In genomic region chr1:39394598-39394997, GRCh38 we compare ENCODE assay signal across 10 cellular contexts.
DNase-seq lines count a peak whose midpoint lies in the region; ATAC-seq and TF ChIP-seq lines count a peak whose summit lies in the region.
"Had no signal": no experiment of that assay in that cellular context is flagged by ENCODE, and none has a peak within 500 bp of the region (broad histone marks: within the 10 kb centered on the region; RNA-seq: fewer than 3 reads in every experiment).

No MANE protein-coding gene starts in this region.

- H3K18ac ChIP-seq in mesendoderm (ENCODE audit: low read length), result peak overlapping the region; percentile 99

- peak overlapping the region; percentile 97 for H2BK120ac ChIP-seq in mesendoderm (ENCODE audit: low read depth, low read length)

- H2AK5ac ChIP-seq in mesendoderm (ENCODE audit: low read length), result no peak overlapping the region

- peak overlapping the region; percentile 84 for H3K27ac ChIP-seq in A673 (ENCODE audit: low read depth, low read length, poor library complexity, severe bottlenecking)
- peak overlapping the region; percentile 56; the same call in 1 of the 2 replicates for H3K27ac ChIP-seq in HUES6 (ENCODE audit: low read depth, low read length)
- H3K27ac ChIP-seq in body of pancreas, result peak overlapping the region; percentile 55 to 89 (median 82)
- peak overlapping the region; percentile 95 for H3K27ac ChIP-seq in mesendoderm (ENCODE audit: low read depth, low read length)

- H4K8ac ChIP-seq in mesendoderm (ENCODE audit: low read depth, low read length), result no peak overlapping the region

- H3K9me3 ChIP-seq in A673 (ENCODE audit: low read depth, low read length, poor library complexity, severe bottlenecking) (no peaks in the 10 kb centered on the region), HUES6 (ENCODE audit: control insufficient read depth, insufficient read depth, low read depth, low read length) (no peaks in the 10 kb centered on the region), body of pancreas (no peaks in the 10 kb centered on the region)

- peak; percentile 75 for ATAC-seq in body of pancreas
- no peak for ATAC-seq in GM19351 (IDR thresholded peaks at IDR 0.05; ENCODE audit: unreplicated experiment)
- no peak for ATAC-seq in HG02938 (IDR thresholded peaks at IDR 0.05; ENCODE audit: unreplicated experiment)

- H3K79me2 ChIP-seq in mesendoderm (ENCODE audit: control insufficient read depth, insufficient read depth, low read length), result peaks cover 18% of the 10 kb centered on the region

- DNase-seq in A673 (ENCODE audit: low spot score) (no peak), body of pancreas (peak; percentile 36 to 78 (median 49)), mesendoderm (peak; percentile 91), DMS 273 (lab: John Stamatoyannopoulos, UW; ENCODE audit: unreplicated experiment) (no peak), AML-193 (lab: John Stamatoyannopoulos, UW) (no peak)
- DNase-seq: Karpas-422, midbrain had no signal

- TF ChIP-seq CTCF in A673 (conservative IDR thresholded peaks at IDR 0.05; ENCODE audit: low read depth, low read length) (no peak), body of pancreas (IDR thresholded peaks at IDR 0.05) (no peak)

- intact Hi-C loops in A673 (cut with micrococcal nuclease; ENCODE audit: unreplicated experiment), result no loop called here
- intact Hi-C loops in body of pancreas (cut with DNase I), result no loop called here

- no peaks in the 10 kb centered on the region for H3K36me3 ChIP-seq in A673 (ENCODE audit: insufficient read depth, low read length, poor library complexity, severe bottlenecking)
- H3K36me3 ChIP-seq in HUES6 (ENCODE audit: control insufficient read depth, insufficient read depth, low read length), result peaks cover 16% of the 10 kb centered on the region
- no peaks in the 10 kb centered on the region for H3K36me3 ChIP-seq in body of pancreas (replicated peaks in 1 of 2; ENCODE audit: insufficient read depth in 1 of 2, low read depth in 2 of 2)
- no peaks in the 10 kb centered on the region for H3K36me3 ChIP-seq in mesendoderm (ENCODE audit: control insufficient read depth, insufficient read depth, low read length)

- H3K4me2 ChIP-seq in mesendoderm (ENCODE audit: low read length), result no peak overlapping the region

- H3K56ac ChIP-seq in mesendoderm (ENCODE audit: low read length), result peak overlapping the region; percentile 72

- peaks cover 6% of the 10 kb centered on the region for H3K79me1 ChIP-seq in mesendoderm (ENCODE audit: low read length)

- H4K5ac ChIP-seq in mesendoderm (ENCODE audit: low read length), result no peak overlapping the region

- no TSS peak for BruUV-seq in A673 (replicated peaks; lab: Mats Ljungman, UMichigan)

- WGBS in body of pancreas, 2 donors, result 6 to 11% methylated on average over 3 of the region's 3 CpGs
- no CpG with 5 or more reads among the region's 3 CpGs for WGBS in mesendoderm (ENCODE audit: extremely low coverage, insufficient coverage, low lambda C conversion rate)

- H3K4me3 ChIP-seq in A673 (ENCODE audit: low read depth, low read length, poor library complexity, severe bottlenecking), result no peak overlapping the region
- H3K4me3 ChIP-seq in HUES6 (ENCODE audit: low read depth, low read length), result no peak overlapping the region
- H3K4me3 ChIP-seq in body of pancreas, result no peak overlapping the region
- no peak overlapping the region for H3K4me3 ChIP-seq in mesendoderm (ENCODE audit: low read length)

- H3K27me3 ChIP-seq in A673 (replicated peaks; ENCODE audit: insufficient read depth, low read depth, low read length, poor library complexity) (no peaks in the 10 kb centered on the region), HUES6 (ENCODE audit: control insufficient read depth, insufficient read depth, low read length) (no peaks in the 10 kb centered on the region), body of pancreas (no peaks in the 10 kb centered on the region), mesendoderm (ENCODE audit: insufficient read depth, low read length, poor library complexity) (no peaks in the 10 kb centered on the region)

- no peak overlapping the region for H3K23ac ChIP-seq in mesendoderm (ENCODE audit: low read length)

- peak overlapping the region; percentile 94 for H2BK5ac ChIP-seq in mesendoderm (ENCODE audit: low read length)

- no peak overlapping the region for H3K4ac ChIP-seq in mesendoderm (ENCODE audit: low read depth, low read length)

- no peak for TF ChIP-seq POLR2A in body of pancreas (IDR thresholded peaks at IDR 0.05)

- H3K4me1 ChIP-seq in A673 (ENCODE audit: insufficient read depth, low read length, poor library complexity, severe bottlenecking), result peaks cover 81% of the 10 kb centered on the region
- peaks cover 73% of the 10 kb centered on the region for H3K4me1 ChIP-seq in HUES6 (ENCODE audit: control insufficient read depth, insufficient read depth, low read length)
- H3K4me1 ChIP-seq in body of pancreas, result peaks cover 77% of the 10 kb centered on the region
- H3K4me1 ChIP-seq in mesendoderm (ENCODE audit: control insufficient read depth, low read depth, low read length), result peaks cover 37% of the 10 kb centered on the region

- CTCF ChIA-PET in A673 (lab: Charles Lee), result no interaction called here

- POLR2A ChIA-PET in A673 (lab: Charles Lee; ENCODE audit: low non-redundant PET), result no interaction called here

- no peak overlapping the region for H2BK15ac ChIP-seq in mesendoderm (replicated peaks; ENCODE audit: low read depth)

- H3K9ac ChIP-seq in HUES6 (ENCODE audit: low read length), result no peak overlapping the region
- no peak overlapping the region for H3K9ac ChIP-seq in mesendoderm (ENCODE audit: low read length)

Comparison
In these comparisons a context has a peak if more than half of its experiments do, and no peak if none do; other contexts are left out.
1. DNase-seq: peak in body of pancreas (4 of 4) and mesendoderm (single experiment); none in A673 (single experiment), DMS 273 (single experiment) and AML-193 (0 of 2).
2. Peak in every context shown above with its lines, with median percentiles within 50 percentile points of each other: H3K27ac ChIP-seq.